In genomic region chr2:47068966-47069627, GRCh38 we compare ENCODE assay signal across 11 cellular contexts.
DNase-seq lines count a peak whose midpoint lies in the region; ATAC-seq, FAIRE-seq and TF ChIP-seq lines count a peak whose summit lies in the region.
"Had no signal": no experiment of that assay in that cellular context is flagged by ENCODE, and none has a peak within 500 bp of the region (broad histone marks: within the 10 kb centered on the region; RNA-seq: fewer than 3 reads in every experiment).

No MANE protein-coding gene starts in this region.

- H3K4me2 ChIP-seq in H9 (ENCODE audit: insufficient read depth, insufficient read length, low read length) (no peak overlapping the region), astrocyte (ENCODE audit: low read length) (peak overlapping the region; percentile 57)

- peak overlapping the region; percentile 65 for H2BK12ac ChIP-seq in H9 (ENCODE audit: insufficient read length, low read depth, low read length)

- H3K9me3 ChIP-seq in H9 (ENCODE audit: control insufficient read depth, low read depth, low read length), result no peaks in the 10 kb centered on the region
- H3K9me3 ChIP-seq in astrocyte (ENCODE audit: insufficient read depth, low read depth, low read length), result no peaks in the 10 kb centered on the region
- H3K9me3 ChIP-seq in right lobe of liver, result no peaks in the 10 kb centered on the region

- H3K27ac ChIP-seq in H9 (ENCODE audit: insufficient read length, low read depth, low read length) (no peak overlapping the region), astrocyte (ENCODE audit: low read depth, low read length) (peak overlapping the region; percentile 98), right lobe of liver (peak overlapping the region; percentile 52 to 63 (median 58))

- H4K20me1 ChIP-seq in H9 (ENCODE audit: control insufficient read depth, insufficient read depth, insufficient read length) (no peaks in the 10 kb centered on the region), astrocyte (ENCODE audit: insufficient read depth, low read length) (no peaks in the 10 kb centered on the region)

- H3K56ac ChIP-seq in H9 (ENCODE audit: insufficient read length, low read depth, low read length), result no peak overlapping the region

- peak overlapping the region in 1 of 3 experiments; percentile 55; a peak in 2 of 7 replicates for H3K27ac Mint-ChIP-seq in H9
- H3K27ac Mint-ChIP-seq in astrocyte (ENCODE audit: unreplicated experiment), result peak overlapping the region; percentile 18
- peak overlapping the region; percentile 23 for H3K27ac Mint-ChIP-seq in stimulated activated effector memory CD8-positive, alpha-beta T cell treated with anti-CD3 and anti-CD28 coated beads, Interleukin-12 subunit alpha, Interleukin-12 subunit beta, amount 100 ng/mL, for 72 hours

- H3K36me3 ChIP-seq in astrocyte (ENCODE audit: insufficient read depth, low read length) (peaks cover 4% of the 10 kb centered on the region), right lobe of liver (no peaks in the 10 kb centered on the region)

- no peaks in the 10 kb centered on the region for H3K27me3 Mint-ChIP-seq in H9 (ENCODE audit: low read depth)
- H3K27me3 Mint-ChIP-seq in astrocyte (ENCODE audit: low read depth, unreplicated experiment), result no peaks in the 10 kb centered on the region

- peak overlapping the region; percentile 50; the same call in 1 of the 2 replicates for H3K14ac ChIP-seq in H9 (ENCODE audit: insufficient read depth, low read length)

- no peak overlapping the region for H3K4ac ChIP-seq in H9 (ENCODE audit: low read depth, low read length)

- no peak overlapping the region for H3T11ph ChIP-seq in H9 (ENCODE audit: low read length)

- H3K9ac ChIP-seq in H9 (ENCODE audit: extremely low read depth, insufficient read length, low read length), result no peak overlapping the region
- peak overlapping the region; percentile 68 for H3K9ac ChIP-seq in astrocyte (ENCODE audit: low read length)

- H3K79me2 ChIP-seq in H9 (ENCODE audit: insufficient read depth, low read length) (no peaks in the 10 kb centered on the region), astrocyte (ENCODE audit: insufficient read depth, low read length) (no peaks in the 10 kb centered on the region)

- no peak overlapping the region for H4K8ac ChIP-seq in H9 (replicated peaks; ENCODE audit: insufficient read length, low read depth, low read length)

- H2AK5ac ChIP-seq in H9 (ENCODE audit: insufficient read length, low read length), result no peak overlapping the region

- H2AFZ ChIP-seq in H9 (ENCODE audit: low read length) (no peak overlapping the region), astrocyte (ENCODE audit: low read depth, low read length) (no peak overlapping the region)

- no peaks in the 10 kb centered on the region for H3K9me3 Mint-ChIP-seq in H9
- peaks cover 1% of the 10 kb centered on the region for H3K9me3 Mint-ChIP-seq in astrocyte (ENCODE audit: unreplicated experiment)
- no peaks in the 10 kb centered on the region for H3K9me3 Mint-ChIP-seq in stimulated activated effector memory CD8-positive, alpha-beta T cell treated with anti-CD3 and anti-CD28 coated beads, Interleukin-12 subunit alpha, Interleukin-12 subunit beta, amount 100 ng/mL, for 72 hours
- H3K9me3 Mint-ChIP-seq: activated T-cell treated with anti-CD3 and anti-CD28 coated beads, Interleukin-2, amount 50 U/mL, for 4 hours had no signal

- H2BK5ac ChIP-seq in H9 (ENCODE audit: insufficient read length, low read length), result no peak overlapping the region

- no peak overlapping the region for H4K91ac ChIP-seq in H9 (ENCODE audit: insufficient read length, low read depth, low read length)

- H3K36me3 Mint-ChIP-seq in H9 (ENCODE audit: insufficient read depth in 1 of 3, low read depth in 3 of 3) (peaks cover 0 to 3% (median 0%) of the 10 kb centered on the region in 3 experiments; a peak in 3 of 7 replicates), astrocyte (ENCODE audit: low read depth, unreplicated experiment) (peaks cover 19% of the 10 kb centered on the region)
- H3K36me3 Mint-ChIP-seq in stimulated activated effector memory CD8-positive, alpha-beta T cell treated with anti-CD3 and anti-CD28 coated beads, Interleukin-12 subunit alpha, Interleukin-12 subunit beta, amount 100 ng/mL, for 72 hours, result peaks cover 52% of the 10 kb centered on the region

- no peaks in the 10 kb centered on the region for H3K23me2 ChIP-seq in H9 (ENCODE audit: insufficient read length, low read depth, low read length, poor library complexity, severe bottlenecking)

- no peak overlapping the region for H2BK20ac ChIP-seq in H9 (ENCODE audit: low read depth, low read length, poor library complexity, severe bottlenecking)

- no peak overlapping the region for H3K23ac ChIP-seq in H9 (ENCODE audit: insufficient read length, low read depth, low read length)

- H3K4me3 ChIP-seq in astrocyte (ENCODE audit: insufficient read depth, low read depth, low read length), result no peak overlapping the region
- no peak overlapping the region for H3K4me3 ChIP-seq in right lobe of liver

- H3K4me1 ChIP-seq in H9 (ENCODE audit: insufficient read depth, low read length) (peaks cover 12% of the 10 kb centered on the region; the same call in 1 of the 2 replicates), astrocyte (ENCODE audit: insufficient read depth, low read length) (peaks cover 62% of the 10 kb centered on the region), right lobe of liver (peaks cover 4 to 37% (median 9%) of the 10 kb centered on the region in 4 donors)

- H3K18ac ChIP-seq in H9 (ENCODE audit: insufficient read length, low read depth, low read length), result peak overlapping the region; percentile 21

- TF ChIP-seq POLR2A in right lobe of liver (IDR thresholded peaks at IDR 0.05) (no peak), GM12891 (IDR thresholded peaks at IDR 0.05; ENCODE audit: low read depth, low read length) (no peak)

- no peak overlapping the region for H4K5ac ChIP-seq in H9 (ENCODE audit: insufficient read length, low read depth, low read length)

- no peak overlapping the region for H3K4me3 Mint-ChIP-seq in H9
- no peak overlapping the region for H3K4me3 Mint-ChIP-seq in astrocyte (ENCODE audit: unreplicated experiment)
- H3K4me3 Mint-ChIP-seq in stimulated activated effector memory CD8-positive, alpha-beta T cell treated with anti-CD3 and anti-CD28 coated beads, Interleukin-12 subunit alpha, Interleukin-12 subunit beta, amount 100 ng/mL, for 72 hours, result no peak overlapping the region
- H3K4me3 Mint-ChIP-seq: activated T-cell treated with anti-CD3 and anti-CD28 coated beads, Interleukin-2, amount 50 U/mL, for 4 hours had no signal

- intact Hi-C loops in right lobe of liver (cut with DNase I), result no loop called here

- ATAC-seq in right lobe of liver, result no peak
- ATAC-seq in stimulated activated effector memory CD8-positive, alpha-beta T cell treated with anti-CD3 and anti-CD28 coated beads, Interleukin-12 subunit alpha, Interleukin-12 subunit beta, amount 100 ng/mL, for 72 hours, result no peak
- ATAC-seq in HG03039 (IDR thresholded peaks at IDR 0.05; ENCODE audit: unreplicated experiment), result no peak
- ATAC-seq: activated T-cell treated with anti-CD3 and anti-CD28 coated beads, Interleukin-2, amount 50 U/mL, for 4 hours had no signal

- H2BK15ac ChIP-seq in H9 (ENCODE audit: low read depth, low read length), result no peak overlapping the region

- H3K27me3 ChIP-seq in H9 (ENCODE audit: insufficient read depth, low read length) (no peaks in the 10 kb centered on the region), astrocyte (ENCODE audit: insufficient read depth, low read length) (no peaks in the 10 kb centered on the region), right lobe of liver (no peaks in the 10 kb centered on the region)

- H3K4me1 Mint-ChIP-seq in H9 (peaks cover 49 to 66% of the 10 kb centered on the region in 2 experiments), astrocyte (ENCODE audit: low read depth, unreplicated experiment) (peaks cover 29% of the 10 kb centered on the region)
- peaks cover 62% of the 10 kb centered on the region for H3K4me1 Mint-ChIP-seq in stimulated activated effector memory CD8-positive, alpha-beta T cell treated with anti-CD3 and anti-CD28 coated beads, Interleukin-12 subunit alpha, Interleukin-12 subunit beta, amount 100 ng/mL, for 72 hours

- no CpG with 5 or more reads among the region's 6 CpGs for WGBS in H9 (ENCODE audit: extremely low coverage, insufficient read length, low lambda C conversion rate)
- no CpG with 5 or more reads among the region's 6 CpGs for WGBS in right lobe of liver (ENCODE audit: insufficient coverage, low coverage, low lambda C conversion rate, missing lambda C conversion rate)

- FAIRE-seq in astrocyte (lab: Jason Lieb, UNC) (no peak), GM12891 (lab: Jason Lieb, UNC) (no peak)
- FAIRE-seq: endometrium had no signal

- no peak overlapping the region for H2BK120ac ChIP-seq in H9 (ENCODE audit: low read depth, low read length, poor library complexity, severe bottlenecking)

- H3K79me1 ChIP-seq in H9 (ENCODE audit: insufficient read depth, low read depth, low read length, poor library complexity, severe bottlenecking), result no peaks in the 10 kb centered on the region

- TF ChIP-seq CTCF in H9 (conservative IDR thresholded peaks at IDR 0.05) (no peak), astrocyte (IDR thresholded peaks at IDR 0.05; ENCODE audit: insufficient read depth, low read depth, low read length) (no peak), right lobe of liver (IDR thresholded peaks at IDR 0.05) (no peak)

- DNase-seq in H9, result no peak
- DNase-seq in astrocyte (ENCODE audit: low read depth), result no peak
- peak in 1 of 3 donors; percentile 37 for DNase-seq in right lobe of liver
- DNase-seq in stimulated activated effector memory CD8-positive, alpha-beta T cell treated with anti-CD3 and anti-CD28 coated beads, Interleukin-12 subunit alpha, Interleukin-12 subunit beta, amount 100 ng/mL, for 72 hours (ENCODE audit: low spot score in 2 of 2), result no peak
- no peak for DNase-seq in GM19238 (ENCODE audit: insufficient read length, low spot score)
- DNase-seq in stimulated activated naive CD4-positive, alpha-beta T cell treated with Interleukin-2 at 50 U/mL for 16 hours (lab: John Stamatoyannopoulos, UW), result no peak
- DNase-seq in GM12891 (ENCODE audit: insufficient read length, low spot score), result no peak
- DNase-seq: activated T-cell treated with anti-CD3 and anti-CD28 coated beads, Interleukin-2, amount 50 U/mL, for 4 hours; T-helper 2 cell had no signal

TF ChIP-seq in GM12891, 5 proteins besides CTCF, POLR2A, EP300 and RAD21:
- no peak for TF ChIP-seq SPI1 (IDR thresholded peaks at IDR 0.05; ENCODE audit: low read depth, low read length)
- no peak for TF ChIP-seq POU2F2 (IDR thresholded peaks at IDR 0.05; ENCODE audit: low read depth, low read length)
- TF ChIP-seq PAX5 (IDR thresholded peaks at IDR 0.05; ENCODE audit: insufficient read depth, low read length, severe bottlenecking), result no peak
- no peak for TF ChIP-seq POLR2AphosphoS5 (IDR thresholded peaks at IDR 0.05; ENCODE audit: low read depth, low read length)
- TF ChIP-seq TAF1 (IDR thresholded peaks at IDR 0.05; ENCODE audit: low read depth, low read length), result no peak
